ENCODE assay signal across 7 cellular contexts in genomic region chr18:63292844-63293683, GRCh38. TPM values are rescaled to one million over a fixed set of nuclear protein-coding genes. Genes with fewer than 3 reads are reported as not detected.
A peak's percentile ranks its signal among the peaks of the same experiment; 100 is the strongest.
DNase-seq lines count a peak whose midpoint lies in the region; ATAC-seq and TF ChIP-seq lines count a peak whose summit lies in the region.

No MANE protein-coding gene starts in this region.

- peak; percentile 58 for ATAC-seq in GM18873 (IDR thresholded peaks at IDR 0.05; ENCODE audit: low FRiP score, unreplicated experiment)
- peak; percentile 60 for ATAC-seq in HG02610 (IDR thresholded peaks at IDR 0.05; ENCODE audit: unreplicated experiment)
- peak; percentile 76 to 84 for ATAC-seq in natural killer cell treated with Interleukin-12 subunit alpha and Interleukin-12 subunit beta and Interleukin-15 and Interleukin-18, amount 100 ng/mL, for 72 hours
- ATAC-seq in PC-3 = no peak
- no peak for ATAC-seq in HG03469 (IDR thresholded peaks at IDR 0.05; ENCODE audit: unreplicated experiment)

- H3K4me1 Mint-ChIP-seq in T-helper 1 cell treated with Interleukin-12 subunit alpha and Interleukin-12 subunit beta and Interleukin-4 antibody, amounts not matched to agents 30 μg/mL and 1 μg/mL, for 36 hours (ENCODE audit: low read depth) = peaks cover 59% of the 10 kb centered on the region
- peaks cover 9 to 50% of the 10 kb centered on the region in 2 donors for H3K4me1 Mint-ChIP-seq in natural killer cell treated with Interleukin-12 subunit alpha and Interleukin-12 subunit beta and Interleukin-15 and Interleukin-18, amount 100 ng/mL, for 72 hours (ENCODE audit: low read depth in 2 of 2)

- no peak overlapping the region for H3K27ac ChIP-seq in PC-3 (ENCODE audit: low read length)

- no peak for TF ChIP-seq CTCF in PC-3 (conservative IDR thresholded peaks at IDR 0.05; ENCODE audit: low read depth, low read length)

- H3K27ac Mint-ChIP-seq in T-helper 1 cell treated with Interleukin-12 subunit alpha and Interleukin-12 subunit beta and Interleukin-4 antibody, amounts not matched to agents 30 μg/mL and 1 μg/mL, for 36 hours = peak overlapping the region; percentile 9
- peak overlapping the region in 1 of 2 donors; percentile 67 for H3K27ac Mint-ChIP-seq in natural killer cell treated with Interleukin-12 subunit alpha and Interleukin-12 subunit beta and Interleukin-15 and Interleukin-18, amount 100 ng/mL, for 72 hours

- no peak overlapping the region for H2AFZ ChIP-seq in PC-3 (ENCODE audit: low read length)

- no peaks in the 10 kb centered on the region for H3K79me2 ChIP-seq in PC-3 (ENCODE audit: low read length)

- H3K9ac ChIP-seq in PC-3 (ENCODE audit: low read length) = no peak overlapping the region

- intact Hi-C loops in PC-3 (cut with micrococcal nuclease) = no loop called here

- POLR2A ChIA-PET in PC-3 (lab: Charles Lee; ENCODE audit: unreplicated experiment) = no interaction called here

- no peaks in the 10 kb centered on the region for H3F3A ChIP-seq in PC-3 (ENCODE audit: low read length, unreplicated experiment)

- no peaks in the 10 kb centered on the region for H3K9me3 ChIP-seq in PC-3 (ENCODE audit: low read length)

- H3K4me3 ChIP-seq in PC-3 (ENCODE audit: low read length) = no peak overlapping the region

- H4K20me1 ChIP-seq in PC-3 (ENCODE audit: low read length) = no peaks in the 10 kb centered on the region

- H3K4me3 Mint-ChIP-seq in T-helper 1 cell treated with Interleukin-12 subunit alpha and Interleukin-12 subunit beta and Interleukin-4 antibody, amounts not matched to agents 30 μg/mL and 1 μg/mL, for 36 hours = peak overlapping the region; percentile 44
- peak overlapping the region; percentile 63 for H3K4me3 Mint-ChIP-seq in natural killer cell treated with Interleukin-12 subunit alpha and Interleukin-12 subunit beta and Interleukin-15 and Interleukin-18, amount 100 ng/mL, for 72 hours

- no peaks in the 10 kb centered on the region for H3K27me3 ChIP-seq in PC-3 (ENCODE audit: low read length)

- H3K9me3 Mint-ChIP-seq in T-helper 1 cell treated with Interleukin-12 subunit alpha and Interleukin-12 subunit beta and Interleukin-4 antibody, amounts not matched to agents 30 μg/mL and 1 μg/mL, for 36 hours = no peaks in the 10 kb centered on the region
- peaks cover 3% of the 10 kb centered on the region for H3K9me3 Mint-ChIP-seq in natural killer cell treated with Interleukin-12 subunit alpha and Interleukin-12 subunit beta and Interleukin-15 and Interleukin-18, amount 100 ng/mL, for 72 hours

- BruUV-seq in PC-3 (replicated peaks; lab: Mats Ljungman, UMichigan) = no TSS peak

- no peak overlapping the region for H3K4me2 ChIP-seq in PC-3 (ENCODE audit: low read length)

- no peaks in the 10 kb centered on the region for H3K27me3 Mint-ChIP-seq in T-helper 1 cell treated with Interleukin-12 subunit alpha and Interleukin-12 subunit beta and Interleukin-4 antibody, amounts not matched to agents 30 μg/mL and 1 μg/mL, for 36 hours (ENCODE audit: low read depth)
- no peaks in the 10 kb centered on the region for H3K27me3 Mint-ChIP-seq in natural killer cell treated with Interleukin-12 subunit alpha and Interleukin-12 subunit beta and Interleukin-15 and Interleukin-18, amount 100 ng/mL, for 72 hours

- CTCF ChIA-PET in PC-3 (lab: Charles Lee) = interaction anchor here (0.6 kb wide), 1 partner anchor 73 kb away, joined by 6 read pairs; no protein-coding TSS in a partner anchor

- peaks cover 45% of the 10 kb centered on the region for H3K36me3 Mint-ChIP-seq in T-helper 1 cell treated with Interleukin-12 subunit alpha and Interleukin-12 subunit beta and Interleukin-4 antibody, amounts not matched to agents 30 μg/mL and 1 μg/mL, for 36 hours (ENCODE audit: low read depth)
- H3K36me3 Mint-ChIP-seq in natural killer cell treated with Interleukin-12 subunit alpha and Interleukin-12 subunit beta and Interleukin-15 and Interleukin-18, amount 100 ng/mL, for 72 hours = peaks cover 30% of the 10 kb centered on the region

- no peaks in the 10 kb centered on the region for H3K4me1 ChIP-seq in PC-3 (ENCODE audit: insufficient read depth, low read length)

- H3K9me2 ChIP-seq in PC-3 (replicated peaks; ENCODE audit: low read length) = no peaks in the 10 kb centered on the region

- H3K36me3 ChIP-seq in PC-3 (ENCODE audit: low read depth, low read length) = no peaks in the 10 kb centered on the region

- DNase-seq in natural killer cell treated with Interleukin-12 subunit alpha and Interleukin-12 subunit beta and Interleukin-15 and Interleukin-18, amount 100 ng/mL, for 72 hours (ENCODE audit: low spot score) = peak; percentile 65
- DNase-seq in PC-3 = no peak
- no peak for DNase-seq in DMS53 treated with DMSO at 0.1 percent for 48 hours (lab: John Stamatoyannopoulos, UW; ENCODE audit: unreplicated experiment)

RNA-seq across cellular contexts. Expression of gene BCL2, which starts 26.5 kb away (rescaled TPM):
- 10 to 100 TPM; 61.7 to 84.7 TPM for total RNA-seq in natural killer cell treated with Interleukin-12 subunit alpha and Interleukin-12 subunit beta and Interleukin-15 and Interleukin-18, amount 100 ng/mL, for 72 hours
- total RNA-seq in PC-3 (2014; rRNA removed) = 1.3 and 1.5 TPM in 2 replicates

Comparison
In these comparisons a context has a peak if more than half of its experiments do, and no peak if none do; other contexts are left out.
1. ATAC-seq: peak in GM18873 (single experiment), HG02610 (single experiment) and natural killer cell treated with Interleukin-12 subunit alpha and Interleukin-12 subunit beta and Interleukin-15 and Interleukin-18, amount 100 ng/mL, for 72 hours (2 of 2); none in PC-3 (single experiment) and HG03469 (single experiment).
2. RNA of gene BCL2, which starts 26.5 kb away (total RNA-seq): 61.7 to 84.7 TPM in natural killer cell treated with Interleukin-12 subunit alpha and Interleukin-12 subunit beta and Interleukin-15 and Interleukin-18, amount 100 ng/mL, for 72 hours; 1.3 to 1.5 TPM in PC-3; every median in the first group is over 10 times any median in the second.